ENCODE assay signal across 19 cellular contexts in genomic region chr6:119602215-119603178, GRCh38.
DNase-seq lines count a peak whose midpoint lies in the region; ATAC-seq and TF ChIP-seq lines count a peak whose summit lies in the region.
"Had no signal": no experiment of that assay in that cellular context is flagged by ENCODE, and none has a peak within 500 bp of the region (broad histone marks: within the 10 kb centered on the region; RNA-seq: fewer than 3 reads in every experiment).

No MANE protein-coding gene starts in this region.

- no peak for TF ChIP-seq CTCF in PC-9 (conservative IDR thresholded peaks at IDR 0.05)
- TF ChIP-seq CTCF in chondrocyte (IDR thresholded peaks at IDR 0.05): no peak
- no peak for TF ChIP-seq CTCF in lung (IDR thresholded peaks at IDR 0.05; ENCODE audit: control extremely low read depth, extremely low read depth)

- H3K36me3 Mint-ChIP-seq in chondrocyte (ENCODE audit: low read depth): no peaks in the 10 kb centered on the region
- H3K36me3 Mint-ChIP-seq: natural killer cell had no signal

- DNase-seq in ELR (ENCODE audit: low read depth): peak; percentile 80
- DNase-seq in PC-9: no peak
- DNase-seq in chondrocyte (ENCODE audit: low spot score): no peak
- no peak for DNase-seq in lung (ENCODE audit: low spot score)
- DNase-seq in putamen (ENCODE audit: low spot score): no peak
- DNase-seq in islet precursor cell: no peak
- DNase-seq: activated CD8-positive, alpha-beta memory T cell treated with anti-CD3 and anti-CD28 coated beads for 24 hours; lower lobe of right lung; natural killer cell; NCI-H1694; psoas muscle; SW 1271 had no signal

- no peaks in the 10 kb centered on the region for H3K36me3 ChIP-seq in PC-9 (ENCODE audit: low read depth)
- no peaks in the 10 kb centered on the region for H3K36me3 ChIP-seq in lung (ENCODE audit: control insufficient read depth in 2 of 2, insufficient read depth in 2 of 2, low read length in 2 of 2)
- H3K36me3 ChIP-seq: BLaER1 treated with 17β-estradiol and CSF1 and Interleukin-3, amounts not matched to agents 10 nM and 100 nM; lower lobe of right lung; suprapubic skin had no signal

- H3K27ac Mint-ChIP-seq in chondrocyte (ENCODE audit: unreplicated experiment): peak overlapping the region; percentile 47
- H3K27ac Mint-ChIP-seq: activated T-helper 2 cell treated with anti-CD3 and anti-CD28 coated beads, Interferon-gamma antibody, Interleukin-2, Interleukin-4, amounts not matched to agents 10 μg/mL and 5 μg/mL and 100 μg/mL, durations not matched to agents 14 hours and 24 hours and 36 hours; natural killer cell had no signal

- WGBS in lung, 2 donors: 77 to 85% methylated on average over 3 of the region's 3 CpGs

- H3K9me3 Mint-ChIP-seq in chondrocyte (ENCODE audit: low read depth): no peaks in the 10 kb centered on the region
- H3K9me3 Mint-ChIP-seq: activated T-helper 2 cell treated with anti-CD3 and anti-CD28 coated beads, Interferon-gamma antibody, Interleukin-2, Interleukin-4, amounts not matched to agents 10 μg/mL and 5 μg/mL and 100 μg/mL, durations not matched to agents 14 hours and 24 hours and 36 hours; natural killer cell had no signal

- H3K4me2 ChIP-seq in PC-9: no peak overlapping the region
- H3K4me2 ChIP-seq: BLaER1 treated with 17β-estradiol and CSF1 and Interleukin-3, amounts not matched to agents 10 nM and 100 nM had no signal

- H2AFZ ChIP-seq in PC-9: peak overlapping the region; percentile 23; the same call in 1 of the 2 replicates

- intact Hi-C loops in PC-9 (cut with micrococcal nuclease; ENCODE audit: unreplicated experiment): no loop called here

- no peaks in the 10 kb centered on the region for H3F3A ChIP-seq in PC-9 (ENCODE audit: insufficient read depth, low read depth)

- H3K4me3 ChIP-seq in PC-9 (no peak overlapping the region), lung (no peak overlapping the region)
- H3K4me3 ChIP-seq: BLaER1 treated with 17β-estradiol and CSF1 and Interleukin-3, amounts not matched to agents 10 nM and 100 nM; lower lobe of right lung; psoas muscle; suprapubic skin had no signal

- no peaks in the 10 kb centered on the region for H3K79me2 ChIP-seq in PC-9 (ENCODE audit: low read depth)

- no TSS peak for BruUV-seq in PC-9 (replicated peaks; lab: Mats Ljungman, UMichigan)

- no peak overlapping the region for H3K4me3 Mint-ChIP-seq in chondrocyte (ENCODE audit: unreplicated experiment)
- H3K4me3 Mint-ChIP-seq: natural killer cell had no signal

- H3K4me1 Mint-ChIP-seq in chondrocyte (ENCODE audit: low read depth): peaks cover 19% of the 10 kb centered on the region
- H3K4me1 Mint-ChIP-seq: natural killer cell had no signal

- H3K9me2 ChIP-seq in PC-9 (ENCODE audit: insufficient read depth): no peaks in the 10 kb centered on the region; the same call in 1 of the 2 replicates

- no peak overlapping the region for H3K27ac ChIP-seq in PC-9
- H3K27ac ChIP-seq in lung (ENCODE audit: low read depth in 1 of 2, low read length in 1 of 2): no peak overlapping the region
- H3K27ac ChIP-seq: BLaER1 treated with 17β-estradiol and CSF1 and Interleukin-3, amounts not matched to agents 10 nM and 100 nM; HL-60; lower lobe of right lung; psoas muscle; suprapubic skin; VCaP had no signal

- no peaks in the 10 kb centered on the region for H3K27me3 Mint-ChIP-seq in chondrocyte (ENCODE audit: low read depth)

- H3K9me3 ChIP-seq in PC-9 (ENCODE audit: insufficient read depth, low read depth) (no peaks in the 10 kb centered on the region), lung (ENCODE audit: control insufficient read depth in 2 of 2, insufficient read depth in 1 of 2, low read length in 1 of 2) (no peaks in the 10 kb centered on the region)
- H3K9me3 ChIP-seq: BLaER1 treated with 17β-estradiol and CSF1 and Interleukin-3, amounts not matched to agents 10 nM and 100 nM; lower lobe of right lung; psoas muscle; suprapubic skin had no signal

- CTCF ChIA-PET in PC-9 (lab: Charles Lee): no interaction called here

- no peaks in the 10 kb centered on the region for H3K27me3 ChIP-seq in PC-9 (ENCODE audit: insufficient read depth, low read depth)
- no peaks in the 10 kb centered on the region for H3K27me3 ChIP-seq in lung (ENCODE audit: control insufficient read depth, insufficient read depth)
- H3K27me3 ChIP-seq: BLaER1 treated with 17β-estradiol and CSF1 and Interleukin-3, amounts not matched to agents 10 nM and 100 nM; suprapubic skin had no signal

- no peaks in the 10 kb centered on the region for H3K4me1 ChIP-seq in PC-9 (replicated peaks; ENCODE audit: insufficient read depth)
- no peaks in the 10 kb centered on the region for H3K4me1 ChIP-seq in lung (ENCODE audit: control insufficient read depth in 2 of 2, insufficient read depth in 2 of 2, low read length in 2 of 2)
- H3K4me1 ChIP-seq: BLaER1 treated with 17β-estradiol and CSF1 and Interleukin-3, amounts not matched to agents 10 nM and 100 nM; lower lobe of right lung; psoas muscle; suprapubic skin had no signal

- POLR2A ChIA-PET in PC-9 (lab: Charles Lee; ENCODE audit: unreplicated experiment): interaction anchor here (0.6 kb wide), 1 partner anchor 258 kb away, joined by 6 read pairs; no protein-coding TSS in a partner anchor

- ATAC-seq in lung (ENCODE audit: insufficient read depth, low FRiP score) (peak; percentile 39), HG02885 (IDR thresholded peaks at IDR 0.05; ENCODE audit: poor library complexity, unreplicated experiment) (no peak), GM18867 (IDR thresholded peaks at IDR 0.05; ENCODE audit: unreplicated experiment) (no peak)
- ATAC-seq: lower lobe of right lung, natural killer cell, psoas muscle had no signal

- no peaks in the 10 kb centered on the region for H4K20me1 ChIP-seq in PC-9 (ENCODE audit: insufficient read depth)
- H4K20me1 ChIP-seq: BLaER1 treated with 17β-estradiol and CSF1 and Interleukin-3, amounts not matched to agents 10 nM and 100 nM had no signal
